In the genomic region with DNA sequence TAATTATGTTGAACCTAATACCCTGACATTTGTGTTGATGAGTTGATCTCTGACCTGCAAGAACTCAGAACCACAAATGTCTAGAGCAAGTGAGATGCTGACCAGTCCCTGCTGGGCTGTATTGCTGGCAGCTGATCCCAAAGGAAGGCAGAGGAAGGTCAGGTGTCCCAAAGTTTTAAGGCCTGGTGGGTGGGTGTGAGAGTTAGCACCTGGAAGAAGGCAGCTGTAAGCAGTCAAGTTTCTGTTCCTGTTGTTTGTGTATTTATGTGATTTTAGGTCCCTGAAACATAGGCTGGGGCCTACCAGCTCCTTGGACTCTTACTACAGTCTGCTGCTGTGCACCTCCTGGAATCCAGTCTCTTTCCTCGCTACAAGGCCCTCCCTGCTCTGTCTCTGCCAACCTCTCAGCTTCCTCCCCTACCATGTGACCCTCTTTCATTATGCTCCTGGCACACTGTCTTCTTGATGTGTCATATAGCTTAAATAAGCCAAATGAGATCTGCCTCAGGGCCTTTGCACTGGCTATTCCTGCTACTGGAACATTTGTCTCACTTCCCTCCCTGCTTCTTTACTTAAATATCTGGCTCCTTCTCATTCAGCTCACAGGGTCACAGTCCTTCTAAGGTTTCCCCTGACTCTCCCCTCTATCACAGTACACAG, we compare ENCODE assay signal across 12 cellular contexts. TPM values are rescaled to one million over a fixed set of nuclear protein-coding genes. Genes with fewer than 3 reads are reported as not detected.
A peak's percentile ranks its signal among the peaks of the same experiment; 100 is the strongest.
DNase-seq lines count a peak whose midpoint lies in the region; ATAC-seq, FAIRE-seq and TF ChIP-seq lines count a peak whose summit lies in the region.
"Had no signal": no experiment of that assay in that cellular context is flagged by ENCODE, and none has a peak within 500 bp of the region (broad histone marks: within the 10 kb centered on the region; RNA-seq: fewer than 3 reads in every experiment).

No MANE protein-coding gene starts in this region.

- in situ Hi-C loops in gastrocnemius medialis (cut with MboI; ENCODE audit: low sequenced_read_pairs in 4 of 4) = no loop called here

- H3K9me3 ChIP-seq in gastrocnemius medialis (no peaks in the 10 kb centered on the region), stomach (no peaks in the 10 kb centered on the region)

- TF ChIP-seq CTCF in foreskin keratinocyte (conservative IDR thresholded peaks at IDR 0.05) = no peak
- no peak for TF ChIP-seq CTCF in gastrocnemius medialis (IDR thresholded peaks at IDR 0.05 in 4 of 5, conservative IDR thresholded peaks at IDR 0.05 in 1 of 5)
- no peak for TF ChIP-seq CTCF in stomach (IDR thresholded peaks at IDR 0.05)

- H3K4me3 ChIP-seq in gastrocnemius medialis = no peak overlapping the region
- H3K4me3 ChIP-seq in stomach = no peak overlapping the region

- peaks cover 8% of the 10 kb centered on the region for H3K4me1 ChIP-seq in foreskin keratinocyte
- H3K4me1 ChIP-seq in gastrocnemius medialis = no peaks in the 10 kb centered on the region
- peaks cover 0 to 7% (median 0%) of the 10 kb centered on the region in 4 donors for H3K4me1 ChIP-seq in stomach

- intact Hi-C loops in gastrocnemius medialis (cut with DNase I; ENCODE audit: low total_unique reads) (no loop called here), stomach (cut with DNase I; ENCODE audit: low total_unique reads) (no loop called here)

- H3K36me3 ChIP-seq in gastrocnemius medialis (no peaks in the 10 kb centered on the region), stomach (no peaks in the 10 kb centered on the region)

- WGBS in stomach, 5 donors = 78 to 100% (median 95%) methylated on average over 1 of the region's 1 CpG

- no peak overlapping the region for H3K27ac ChIP-seq in foreskin keratinocyte
- H3K27ac ChIP-seq in gastrocnemius medialis = no peak overlapping the region
- H3K27ac ChIP-seq in stomach = no peak overlapping the region

- ATAC-seq in GM18511 (IDR thresholded peaks at IDR 0.05; ENCODE audit: unreplicated experiment) (peak; percentile 58), GM21576 (IDR thresholded peaks at IDR 0.05; ENCODE audit: unreplicated experiment) (peak; percentile 46), HG03439 (IDR thresholded peaks at IDR 0.05; ENCODE audit: unreplicated experiment) (peak; percentile 26), foreskin keratinocyte (peak; percentile 85), gastrocnemius medialis (no peak)

- DNase-seq in foreskin keratinocyte = peak; percentile 31 to 57
- DNase-seq in gastrocnemius medialis = no peak
- no peak for DNase-seq in stomach
- no peak for DNase-seq in RCC 7860 (ENCODE audit: low spot score)
- DNase-seq in NCI-H1694 (lab: John Stamatoyannopoulos, UW) = no peak
- DNase-seq: activated T-cell treated with anti-CD3 and anti-CD28 coated beads for 4 hours; effector CD4-positive, alpha-beta T cell; OCI-M1; stimulated activated CD4-positive, alpha-beta T cell treated with anti-CD3 and anti-CD28 coated beads, Interleukin-2, amount 100 ng/mL, for 24 hours had no signal

- no peak for TF ChIP-seq POLR2A in gastrocnemius medialis (IDR thresholded peaks at IDR 0.05)
- TF ChIP-seq POLR2A in stomach (IDR thresholded peaks at IDR 0.05) = no peak

- no peak for TF ChIP-seq EP300 in stomach (IDR thresholded peaks at IDR 0.05)

- H3K27me3 ChIP-seq in foreskin keratinocyte (no peaks in the 10 kb centered on the region), gastrocnemius medialis (no peaks in the 10 kb centered on the region), stomach (no peaks in the 10 kb centered on the region)

- no peak for FAIRE-seq in RCC 7860 (lab: Jason Lieb, UNC)

RNA-seq across cellular contexts. Expression of a gene that starts 31.0 kb away (rescaled TPM):
- total RNA-seq in foreskin keratinocyte (5.3 and 6.8 TPM in 2 replicates), gastrocnemius medialis (100 to 1,000 TPM in 3 of 4 donors, 10 to 100 TPM in 1; 61.9 to 491 (median 137) TPM), stomach (100 to 1,000 TPM in 2 of 5 donors, 10 to 100 TPM in 3; 46.1 to 206 (median 93.5) TPM)
- polyA plus RNA-seq in foreskin keratinocyte (3.3 and 3.4 TPM in 2 replicates), stomach (10 to 100 TPM; 19.4 to 31.4 (median 23.7) TPM)

Comparison
In these comparisons a context has a peak if more than half of its experiments do, and no peak if none do; other contexts are left out.
1. ATAC-seq: peak in GM18511 (single experiment), GM21576 (single experiment), HG03439 (single experiment) and foreskin keratinocyte (single experiment); none in gastrocnemius medialis (0 of 2).
2. DNase-seq: peak in foreskin keratinocyte (2 of 2); none in gastrocnemius medialis (0 of 2), stomach (single experiment), RCC 7860 (single experiment) and NCI-H1694 (single experiment).